In the genomic region with DNA sequence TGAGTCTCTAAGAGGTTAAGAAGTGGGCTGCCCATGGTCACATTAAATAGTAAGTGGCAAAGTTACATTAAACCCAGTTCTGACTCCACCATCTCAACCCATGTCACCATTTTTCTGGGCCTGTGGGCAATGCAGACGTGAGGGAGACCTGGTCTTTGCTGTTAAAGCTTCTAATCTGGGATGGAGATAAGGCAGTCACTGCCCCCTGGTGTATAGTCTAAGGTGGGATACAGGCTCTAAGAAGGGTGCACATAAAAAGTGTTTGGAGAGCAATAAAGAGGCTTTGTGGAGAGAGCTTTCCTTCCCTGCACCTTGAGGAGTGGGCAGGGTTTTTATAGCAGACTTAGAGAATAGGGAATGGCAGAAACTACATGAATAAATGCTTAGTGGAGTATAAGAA, we compare ENCODE assay signal across 1 cellular context.
TF ChIP-seq lines count a peak whose summit lies in the region.

No MANE protein-coding gene starts in this region.

TF ChIP-seq in SK-N-SH treated with all-trans-retinoic acid at 6 μM for 48 hours, 23 proteins besides CTCF, POLR2A, EP300 and RAD21 (continued from another document):
- TF ChIP-seq, protein P1, sequence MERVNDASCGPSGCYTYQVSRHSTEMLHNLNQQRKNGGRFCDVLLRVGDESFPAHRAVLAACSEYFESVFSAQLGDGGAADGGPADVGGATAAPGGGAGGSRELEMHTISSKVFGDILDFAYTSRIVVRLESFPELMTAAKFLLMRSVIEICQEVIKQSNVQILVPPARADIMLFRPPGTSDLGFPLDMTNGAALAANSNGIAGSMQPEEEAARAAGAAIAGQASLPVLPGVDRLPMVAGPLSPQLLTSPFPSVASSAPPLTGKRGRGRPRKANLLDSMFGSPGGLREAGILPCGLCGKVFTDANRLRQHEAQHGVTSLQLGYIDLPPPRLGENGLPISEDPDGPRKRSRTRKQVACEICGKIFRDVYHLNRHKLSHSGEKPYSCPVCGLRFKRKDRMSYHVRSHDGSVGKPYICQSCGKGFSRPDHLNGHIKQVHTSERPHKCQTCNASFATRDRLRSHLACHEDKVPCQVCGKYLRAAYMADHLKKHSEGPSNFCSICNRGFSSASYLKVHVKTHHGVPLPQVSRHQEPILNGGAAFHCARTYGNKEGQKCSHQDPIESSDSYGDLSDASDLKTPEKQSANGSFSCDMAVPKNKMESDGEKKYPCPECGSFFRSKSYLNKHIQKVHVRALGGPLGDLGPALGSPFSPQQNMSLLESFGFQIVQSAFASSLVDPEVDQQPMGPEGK (CRISPR knock-in tag; IDR thresholded peaks at IDR 0.05; ENCODE audit: borderline replicate concordance), result no peak
- no peak for TF ChIP-seq OSR1 (CRISPR knock-in tag; IDR thresholded peaks at IDR 0.05)
